1 cellular context compared by ENCODE assay signal in genomic region chr17:77842906-77843249, GRCh38.
TF ChIP-seq lines count a peak whose summit lies in the region.

No MANE protein-coding gene starts in this region.

TF ChIP-seq in K562, 482 proteins besides CTCF, POLR2A, EP300 and RAD21 (continued from another document):
- no peak for TF ChIP-seq RBBP5 (IDR thresholded peaks at IDR 0.05; ENCODE audit: borderline replicate concordance, insufficient read depth, low read length, poor library complexity, severe bottlenecking)
